In the genomic region with DNA sequence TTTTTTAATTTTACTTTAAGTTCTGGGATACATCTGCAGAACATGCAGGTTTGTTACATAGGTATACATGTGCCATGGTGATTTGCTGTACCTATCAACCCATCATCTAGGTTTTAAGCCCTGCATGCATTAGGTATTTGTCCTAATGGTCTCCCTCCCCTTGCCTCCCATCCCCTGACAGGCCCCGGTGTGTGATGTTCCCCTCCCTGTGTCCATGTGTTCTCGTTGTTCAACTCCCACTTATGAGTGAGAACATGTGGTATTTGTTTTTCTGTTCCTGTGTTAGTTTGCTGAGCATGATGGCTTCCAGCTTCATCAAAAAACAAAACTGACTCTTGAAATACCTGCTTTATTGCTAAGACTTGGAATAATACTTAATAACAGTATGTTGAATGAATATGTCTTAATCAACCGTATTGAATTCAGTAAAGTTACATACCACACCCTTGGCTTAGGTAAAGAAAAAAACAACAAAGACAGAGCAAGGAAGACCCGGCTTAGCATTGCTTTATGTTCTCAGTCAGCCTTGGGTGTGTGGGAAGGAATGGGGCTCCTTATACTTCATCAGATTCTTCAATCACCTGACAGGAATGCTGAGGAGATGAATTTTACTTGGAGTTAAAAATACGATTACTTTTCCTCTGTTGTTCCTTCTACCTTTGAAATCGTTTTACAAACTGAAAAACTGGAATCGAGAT, we compare ENCODE assay signal across 1 cellular context.
TF ChIP-seq lines count a peak whose summit lies in the region.

No MANE protein-coding gene starts in this region.

TF ChIP-seq in HepG2, 621 proteins besides CTCF, POLR2A, EP300 and RAD21:
- TF ChIP-seq MNT (IDR thresholded peaks at IDR 0.05): 0 out of 2 replicates have a peak, but pooled peaks have one; percentile 13
